Comparison of ENCODE assay signal across 11 cellular contexts in the genomic region with DNA sequence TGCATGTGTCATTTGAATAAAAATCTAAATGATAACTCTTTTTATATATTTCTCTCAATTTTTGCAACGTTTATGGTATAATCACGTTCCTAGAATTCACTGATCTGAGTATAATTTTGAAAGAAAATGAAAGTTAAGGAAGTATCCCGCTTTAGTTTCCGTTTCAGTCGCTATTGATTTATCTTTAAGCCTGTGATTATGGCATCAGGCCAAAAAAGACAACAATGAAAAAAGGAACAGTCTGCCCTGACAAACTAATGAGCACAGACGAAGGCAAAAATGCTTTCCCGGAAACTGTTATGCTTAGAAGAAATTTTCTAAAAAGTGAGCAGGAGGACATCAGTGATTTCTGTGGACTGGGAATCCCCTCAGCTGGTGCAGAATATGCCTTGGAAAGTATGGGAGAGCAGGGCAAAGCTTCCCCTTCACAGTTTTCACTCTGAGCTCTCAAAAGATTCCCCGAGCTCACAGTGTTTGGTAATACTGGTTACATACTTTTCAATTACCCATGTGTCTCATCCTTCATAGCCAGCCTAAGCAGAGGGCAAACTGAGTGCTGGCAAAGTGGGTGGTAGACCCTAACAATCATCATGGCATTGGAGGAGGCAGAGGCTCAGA. TPM values are rescaled to one million over a fixed set of nuclear protein-coding genes. Genes with fewer than 3 reads are reported as not detected.
A peak's percentile ranks its signal among the peaks of the same experiment; 100 is the strongest.
DNase-seq lines count a peak whose midpoint lies in the region; ATAC-seq and TF ChIP-seq lines count a peak whose summit lies in the region.
"Had no signal": no experiment of that assay in that cellular context is flagged by ENCODE, and none has a peak within 500 bp of the region (broad histone marks: within the 10 kb centered on the region; RNA-seq: fewer than 3 reads in every experiment).

No MANE protein-coding gene starts in this region.

- no peaks in the 10 kb centered on the region for H3K9me2 ChIP-seq in OCI-LY7 (ENCODE audit: insufficient read depth, low read length)

- no peak for ATAC-seq in GM21528 (IDR thresholded peaks at IDR 0.05; ENCODE audit: low FRiP score, unreplicated experiment)
- no peak for ATAC-seq in GM19351 (IDR thresholded peaks at IDR 0.05; ENCODE audit: unreplicated experiment)

- H2AFZ ChIP-seq in OCI-LY7 (ENCODE audit: low read length) = no peak overlapping the region

- DNase-seq in DMS53 (lab: John Stamatoyannopoulos, UW) = peak; percentile 34
- no peak for DNase-seq in DMS53 treated with DMSO at 0.1 percent for 48 hours (lab: John Stamatoyannopoulos, UW; ENCODE audit: unreplicated experiment)
- no peak for DNase-seq in Peyer's patch
- no peak for DNase-seq in epithelial cell of proximal tubule (ENCODE audit: low read depth)
- DNase-seq in retina = peak; percentile 20
- no peak for DNase-seq in OCI-LY7 (ENCODE audit: low spot score)
- DNase-seq: 8988T, GOT3, SHP77 had no signal

- TF ChIP-seq CTCF in Peyer's patch (IDR thresholded peaks at IDR 0.05) (no peak), epithelial cell of proximal tubule (conservative IDR thresholded peaks at IDR 0.05; ENCODE audit: low read depth, low read length) (no peak), OCI-LY7 (conservative IDR thresholded peaks at IDR 0.05; ENCODE audit: low read length) (no peak)

- no peaks in the 10 kb centered on the region for H3K36me3 ChIP-seq in Peyer's patch
- H3K36me3 ChIP-seq in OCI-LY7 (ENCODE audit: insufficient read depth, low read length) = no peaks in the 10 kb centered on the region

- peaks cover 0 to 3% (median 1%) of the 10 kb centered on the region in 4 donors for H3K4me1 ChIP-seq in Peyer's patch
- H3K4me1 ChIP-seq in OCI-LY7 (ENCODE audit: insufficient read depth, low read length, poor library complexity, severe bottlenecking) = no peaks in the 10 kb centered on the region

- no peaks in the 10 kb centered on the region for H3K27me3 ChIP-seq in Peyer's patch

- peak overlapping the region in 1 of 4 donors; percentile 1 for H3K27ac ChIP-seq in Peyer's patch
- no peak overlapping the region for H3K27ac ChIP-seq in OCI-LY7 (ENCODE audit: low read depth, low read length, poor library complexity, severe bottlenecking)

- H4K20me1 ChIP-seq in OCI-LY7 (ENCODE audit: insufficient read depth, low read length) = no peaks in the 10 kb centered on the region

- TF ChIP-seq POLR2A in Peyer's patch (IDR thresholded peaks at IDR 0.05) = no peak

- no peak overlapping the region for H3K4me2 ChIP-seq in OCI-LY7 (ENCODE audit: low read length)

- H3K4me3 ChIP-seq in Peyer's patch (peak overlapping the region in 3 of 4 donors; percentile 2 to 12 (median 4)), epithelial cell of proximal tubule (ENCODE audit: low read depth, low read length) (peak overlapping the region; percentile 39), OCI-LY7 (ENCODE audit: low read depth, low read length, poor library complexity, severe bottlenecking) (no peak overlapping the region)

- no peaks in the 10 kb centered on the region for H3K9me3 ChIP-seq in Peyer's patch
- no peaks in the 10 kb centered on the region for H3K9me3 ChIP-seq in OCI-LY7 (ENCODE audit: low read length)

- H3K79me2 ChIP-seq in OCI-LY7 (ENCODE audit: insufficient read depth, low read depth, low read length) = no peaks in the 10 kb centered on the region

- CTCF ChIA-PET in OCI-LY7 (lab: Charles Lee; ENCODE audit: unreplicated experiment) = no interaction called here

- POLR2A ChIA-PET in OCI-LY7 (lab: Charles Lee) = no interaction called here

- BruUV-seq in OCI-LY7 (replicated peaks; lab: Mats Ljungman, UMichigan) = no TSS peak

- intact Hi-C loops in OCI-LY7 (cut with micrococcal nuclease; ENCODE audit: unreplicated experiment) = no loop called here

RNA-seq across cellular contexts. Expression of gene CXCL10, which starts 5.1 kb away (rescaled TPM):
- total RNA-seq in Peyer's patch (1 to 10 TPM in 1 of 4 donors, not detected in 3; 1.8 TPM), epithelial cell of proximal tubule (0.29 TPM in 1 of 2 replicates, not detected in the other), OCI-LY7 (2022) (not detected in 2 replicates)
- total RNA-seq in OCI-LY7 (2014; rRNA removed; shearing (Covaris generic)) = not detected in 2 replicates

RNA-seq across cellular contexts. Expression of gene CXCL11, which starts 7.5 kb away (rescaled TPM):
- total RNA-seq in Peyer's patch = not detected
- 0.06 and 0.22 TPM in 2 replicates for total RNA-seq in epithelial cell of proximal tubule
- not detected in 2 replicates for total RNA-seq in OCI-LY7 (2014; rRNA removed; shearing (Covaris generic))
- total RNA-seq in OCI-LY7 (2022) = 0.40 TPM in 1 of 2 replicates, not detected in the other

RNA-seq across cellular contexts. Expression of gene CXCL9, which starts 21.0 kb away (rescaled TPM):
- total RNA-seq in Peyer's patch (1 to 10 TPM in 1 of 4 donors, under 1 TPM in 2, not detected in 1; 0.35 to 5.0 (median 0.94) TPM), epithelial cell of proximal tubule (not detected in 2 replicates), OCI-LY7 (2022) (not detected in 2 replicates)
- 0.13 TPM in 1 of 2 replicates, not detected in the other for total RNA-seq in OCI-LY7 (2014; rRNA removed; shearing (Covaris generic))

RNA-seq across cellular contexts. Expression of gene SDAD1, which starts 37.6 kb away (rescaled TPM):
- 10 to 100 TPM; 21.2 to 63.5 (median 24.2) TPM for total RNA-seq in Peyer's patch
- total RNA-seq in epithelial cell of proximal tubule = 24.2 and 35.5 TPM in 2 replicates
- 21.4 and 23.0 TPM in 2 replicates for total RNA-seq in OCI-LY7 (2014; rRNA removed; shearing (Covaris generic))
- total RNA-seq in OCI-LY7 (2022) = 42.7 and 46.7 TPM in 2 replicates

RNA-seq across cellular contexts. Expression of gene ART3, which starts 46.2 kb away (rescaled TPM):
- total RNA-seq in Peyer's patch (under 1 TPM in 1 of 4 donors, not detected in 3; 0.85 TPM), epithelial cell of proximal tubule (not detected in 2 replicates), OCI-LY7 (2022) (not detected in 2 replicates)
- not detected in 2 replicates for total RNA-seq in OCI-LY7 (2014; rRNA removed; shearing (Covaris generic))

Comparison
In these comparisons a context has a peak if more than half of its experiments do, and no peak if none do; other contexts are left out.
1. DNase-seq: peak in DMS53 (single experiment) and retina (single experiment); none in DMS53 treated with DMSO at 0.1 percent for 48 hours (single experiment), Peyer's patch (0 of 3), epithelial cell of proximal tubule (single experiment) and OCI-LY7 (single experiment).